ENCODE assay signal across 19 cellular contexts in the genomic region with DNA sequence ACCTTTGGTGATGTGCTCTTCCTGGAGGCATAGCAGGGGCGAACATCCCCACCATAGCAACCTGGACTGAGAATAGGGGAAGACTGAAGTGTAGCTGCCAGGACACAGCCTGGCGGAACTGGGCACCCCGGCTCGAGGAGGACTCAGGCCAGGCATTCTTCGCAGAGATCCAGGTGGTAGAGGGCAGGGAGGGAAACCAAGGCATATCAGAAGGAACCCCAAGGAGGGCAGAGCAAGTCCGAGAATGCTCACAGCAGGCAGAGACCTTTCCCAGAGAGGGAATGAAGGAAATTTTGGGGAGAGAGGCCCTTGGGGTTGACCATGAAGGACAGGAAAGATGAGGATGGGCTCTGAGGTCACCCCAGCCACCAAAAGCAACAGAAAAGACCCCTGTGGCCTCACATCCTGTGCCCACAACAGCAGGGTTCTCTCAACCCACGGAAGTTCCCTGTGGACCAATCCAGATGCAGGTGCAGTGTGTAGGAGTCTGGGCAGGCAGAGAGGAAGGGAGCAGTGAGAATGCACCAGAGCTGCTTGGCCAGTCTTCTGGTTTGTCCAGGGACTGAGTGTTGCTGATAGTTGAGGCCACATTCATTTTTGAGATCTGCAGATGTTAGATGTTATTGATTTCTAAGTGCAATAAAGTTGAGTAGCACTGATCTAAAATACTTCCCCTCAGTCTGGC.
DNase-seq lines count a peak whose midpoint lies in the region; ATAC-seq, FAIRE-seq and TF ChIP-seq lines count a peak whose summit lies in the region.
"Had no signal": no experiment of that assay in that cellular context is flagged by ENCODE, and none has a peak within 500 bp of the region (broad histone marks: within the 10 kb centered on the region; RNA-seq: fewer than 3 reads in every experiment).

No MANE protein-coding gene starts in this region.

- dilution Hi-C loops in keratinocyte (cut with MboI; ENCODE audit: extremely low pct_ligation_motif_present, low sequenced_read_pairs), result no loop called here

- no peak overlapping the region for H3K4me3 Mint-ChIP-seq in stimulated activated effector memory CD8-positive, alpha-beta T cell treated with anti-CD3 and anti-CD28 coated beads, Interleukin-12 subunit alpha, Interleukin-12 subunit beta, amount 100 ng/mL, for 72 hours
- H3K4me3 Mint-ChIP-seq in stimulated activated naive B cell treated with anti-CD40 and anti-IgM and Interleukin-4, amounts not matched to agents 10 μg/mL and 1 μg/mL and 100 μg/mL, for 72 hours, result no peak overlapping the region

- H3K9me1 ChIP-seq in keratinocyte (ENCODE audit: control insufficient read depth, extremely low read depth, insufficient read depth, low read length), result peaks cover 4% of the 10 kb centered on the region

- peaks cover 26% of the 10 kb centered on the region for H3K4me1 ChIP-seq in left ventricle myocardium inferior
- no peaks in the 10 kb centered on the region for H3K4me1 ChIP-seq in right cardiac atrium (ENCODE audit: control insufficient read depth, insufficient read depth, low read length)
- H3K4me1 ChIP-seq in RWPE2 (ENCODE audit: insufficient read depth, poor library complexity, severe bottlenecking), result peaks cover 8% of the 10 kb centered on the region
- peaks cover 36% of the 10 kb centered on the region for H3K4me1 ChIP-seq in keratinocyte (ENCODE audit: control insufficient read depth, extremely low read depth, insufficient read depth, low read length)

- peak overlapping the region; percentile 70 for H3K27ac ChIP-seq in left ventricle myocardium inferior (replicated peaks)
- no peak overlapping the region for H3K27ac ChIP-seq in right cardiac atrium (ENCODE audit: low read length)
- no peak overlapping the region for H3K27ac ChIP-seq in RWPE2 (ENCODE audit: poor library complexity, severe bottlenecking)
- H3K27ac ChIP-seq in keratinocyte (ENCODE audit: control insufficient read depth, insufficient read depth, low read length), result no peak overlapping the region

- H3K36me3 ChIP-seq in left ventricle myocardium inferior, result no peaks in the 10 kb centered on the region
- no peaks in the 10 kb centered on the region for H3K36me3 ChIP-seq in RWPE2 (ENCODE audit: low read depth)
- H3K36me3 ChIP-seq in keratinocyte (ENCODE audit: control insufficient read depth in 2 of 2, extremely low read depth in 1 of 2, insufficient read depth in 2 of 2, low read length in 2 of 2), result no peaks in the 10 kb centered on the region
- H3K36me3 ChIP-seq: Peyer's patch had no signal

- H3K4me2 ChIP-seq in keratinocyte (ENCODE audit: control insufficient read depth, extremely low read depth, insufficient read depth, low read depth, low read length), result peak overlapping the region; percentile 62

- H3K4me3 ChIP-seq in left ventricle myocardium inferior (no peak overlapping the region), right cardiac atrium (ENCODE audit: low read length) (no peak overlapping the region), RWPE2 (ENCODE audit: severe bottlenecking) (no peak overlapping the region), keratinocyte (ENCODE audit: control insufficient read depth in 2 of 3, extremely low read depth in 1 of 3, insufficient read depth in 2 of 3, low read depth in 1 of 3, low read length in 3 of 3) (no peak overlapping the region)
- H3K4me3 ChIP-seq: Peyer's patch had no signal

- H3K36me3 Mint-ChIP-seq in stimulated activated effector memory CD8-positive, alpha-beta T cell treated with anti-CD3 and anti-CD28 coated beads, Interleukin-12 subunit alpha, Interleukin-12 subunit beta, amount 100 ng/mL, for 72 hours, result no peaks in the 10 kb centered on the region
- no peaks in the 10 kb centered on the region for H3K36me3 Mint-ChIP-seq in stimulated activated naive B cell treated with anti-CD40 and anti-IgM and Interleukin-4, amounts not matched to agents 10 μg/mL and 1 μg/mL and 100 μg/mL, for 72 hours

- H4K20me1 ChIP-seq in keratinocyte (ENCODE audit: control insufficient read depth, extremely low read depth, insufficient read depth, low read length), result no peaks in the 10 kb centered on the region

- DNase-seq in left ventricle myocardium inferior (no peak), right cardiac atrium (no peak), RWPE2 (ENCODE audit: low spot score) (no peak), keratinocyte (ENCODE audit: low read depth, low spot score) (no peak), NCI-H128 (lab: John Stamatoyannopoulos, UW; ENCODE audit: unreplicated experiment) (no peak), GM10266 (ENCODE audit: extremely low spot score) (no peak)
- no peak for DNase-seq in stimulated activated effector memory CD8-positive, alpha-beta T cell treated with anti-CD3 and anti-CD28 coated beads, Interleukin-12 subunit alpha, Interleukin-12 subunit beta, amount 100 ng/mL, for 72 hours (ENCODE audit: low spot score in 2 of 2)
- no peak for DNase-seq in stimulated activated naive B cell treated with anti-CD40 and anti-IgM and Interleukin-4, amounts not matched to agents 10 μg/mL and 1 μg/mL and 100 μg/mL, for 72 hours
- DNase-seq: COR-L47, GF-D8, GOT3, KG1, NCI-H1436, NCI-H2029, NCI-H2171, NCI-H748 treated with DMSO at 0.1 percent for 48 hours, SIG-M5 had no signal

- FAIRE-seq in keratinocyte (lab: Jason Lieb, UNC), result no peak
- FAIRE-seq: GM12892 had no signal

- no peaks in the 10 kb centered on the region for H3K4me1 Mint-ChIP-seq in stimulated activated effector memory CD8-positive, alpha-beta T cell treated with anti-CD3 and anti-CD28 coated beads, Interleukin-12 subunit alpha, Interleukin-12 subunit beta, amount 100 ng/mL, for 72 hours
- H3K4me1 Mint-ChIP-seq in stimulated activated naive B cell treated with anti-CD40 and anti-IgM and Interleukin-4, amounts not matched to agents 10 μg/mL and 1 μg/mL and 100 μg/mL, for 72 hours, result peaks cover 37 to 38% of the 10 kb centered on the region in 2 donors

- no peak overlapping the region for H3K9ac ChIP-seq in keratinocyte (ENCODE audit: control insufficient read depth, extremely low read depth, insufficient read depth, low read length)

- peaks cover 20% of the 10 kb centered on the region for H3K27me3 ChIP-seq in left ventricle myocardium inferior (ENCODE audit: low read depth)
- H3K27me3 ChIP-seq in right cardiac atrium (ENCODE audit: control insufficient read depth, insufficient read depth), result no peaks in the 10 kb centered on the region
- H3K27me3 ChIP-seq in RWPE2 (ENCODE audit: insufficient read depth, poor library complexity, severe bottlenecking), result no peaks in the 10 kb centered on the region
- H3K27me3 ChIP-seq in keratinocyte (ENCODE audit: control insufficient read depth, extremely low read depth, insufficient read depth, low read length), result no peaks in the 10 kb centered on the region
- H3K27me3 ChIP-seq: Peyer's patch had no signal

- no peak for TF ChIP-seq CTCF in left ventricle myocardium inferior (IDR thresholded peaks at IDR 0.05; ENCODE audit: borderline replicate concordance)
- TF ChIP-seq CTCF in RWPE2 (IDR thresholded peaks at IDR 0.05; ENCODE audit: poor library complexity, severe bottlenecking), result no peak
- TF ChIP-seq CTCF in keratinocyte (optimal IDR thresholded peaks at IDR 0.05 in 1 of 3, IDR thresholded peaks at IDR 0.05 in 1 of 3, conservative IDR thresholded peaks at IDR 0.05 in 1 of 3; ENCODE audit: extremely low read depth in 1 of 3, insufficient read depth in 2 of 3, low read length in 3 of 3), result no peak
- no peak for TF ChIP-seq CTCF in GM10266 (IDR thresholded peaks at IDR 0.05; ENCODE audit: control insufficient read depth, insufficient read depth, low read depth, missing control alignments)

- WGBS in right cardiac atrium, result 90% methylated on average over 7 of the region's 7 CpGs

- ATAC-seq in right cardiac atrium (no peak), RWPE2 (ENCODE audit: low read depth) (peak; percentile 30; the same call in 1 of the 3 replicates)
- peak; percentile 11 for ATAC-seq in stimulated activated effector memory CD8-positive, alpha-beta T cell treated with anti-CD3 and anti-CD28 coated beads, Interleukin-12 subunit alpha, Interleukin-12 subunit beta, amount 100 ng/mL, for 72 hours
- no peak for ATAC-seq in stimulated activated naive B cell treated with anti-CD40 and anti-IgM and Interleukin-4, amounts not matched to agents 10 μg/mL and 1 μg/mL and 100 μg/mL, for 72 hours (replicated peaks)

- no peaks in the 10 kb centered on the region for H3K9me3 ChIP-seq in left ventricle myocardium inferior (replicated peaks)
- no peaks in the 10 kb centered on the region for H3K9me3 ChIP-seq in right cardiac atrium (ENCODE audit: control insufficient read depth, low read length)
- H3K9me3 ChIP-seq in RWPE2 (ENCODE audit: severe bottlenecking), result no peaks in the 10 kb centered on the region
- no peaks in the 10 kb centered on the region for H3K9me3 ChIP-seq in keratinocyte (ENCODE audit: control insufficient read depth, low read depth, low read length)
- H3K9me3 ChIP-seq: Peyer's patch had no signal

- no peak overlapping the region for H2AFZ ChIP-seq in keratinocyte (ENCODE audit: control insufficient read depth, low read length)

- H3K9me3 Mint-ChIP-seq in stimulated activated effector memory CD8-positive, alpha-beta T cell treated with anti-CD3 and anti-CD28 coated beads, Interleukin-12 subunit alpha, Interleukin-12 subunit beta, amount 100 ng/mL, for 72 hours, result no peaks in the 10 kb centered on the region
- H3K9me3 Mint-ChIP-seq in stimulated activated naive B cell treated with anti-CD40 and anti-IgM and Interleukin-4, amounts not matched to agents 10 μg/mL and 1 μg/mL and 100 μg/mL, for 72 hours, result no peaks in the 10 kb centered on the region

- H3K27ac Mint-ChIP-seq in stimulated activated effector memory CD8-positive, alpha-beta T cell treated with anti-CD3 and anti-CD28 coated beads, Interleukin-12 subunit alpha, Interleukin-12 subunit beta, amount 100 ng/mL, for 72 hours, result no peak overlapping the region
- no peak overlapping the region for H3K27ac Mint-ChIP-seq in stimulated activated naive B cell treated with anti-CD40 and anti-IgM and Interleukin-4, amounts not matched to agents 10 μg/mL and 1 μg/mL and 100 μg/mL, for 72 hours

- no peaks in the 10 kb centered on the region for H3K79me2 ChIP-seq in keratinocyte (ENCODE audit: control insufficient read depth, insufficient read depth, low read length)

- intact Hi-C loops in left ventricle myocardium inferior (cut with micrococcal nuclease), result no loop called here
- intact Hi-C loops in right cardiac atrium (cut with DNase I), result no loop called here

- H3K27me3 Mint-ChIP-seq in stimulated activated naive B cell treated with anti-CD40 and anti-IgM and Interleukin-4, amounts not matched to agents 10 μg/mL and 1 μg/mL and 100 μg/mL, for 72 hours, result peaks cover 0 to 7% of the 10 kb centered on the region in 2 donors

Comparison
In these comparisons a context has a peak if more than half of its experiments do, and no peak if none do; other contexts are left out.
1. ATAC-seq: peak in RWPE2 (single experiment) and stimulated activated effector memory CD8-positive, alpha-beta T cell treated with anti-CD3 and anti-CD28 coated beads, Interleukin-12 subunit alpha, Interleukin-12 subunit beta, amount 100 ng/mL, for 72 hours (single experiment); none in right cardiac atrium (0 of 2) and stimulated activated naive B cell treated with anti-CD40 and anti-IgM and Interleukin-4, amounts not matched to agents 10 μg/mL and 1 μg/mL and 100 μg/mL, for 72 hours (0 of 2).